ENCODE assay signal across 7 cellular contexts in the genomic region with DNA sequence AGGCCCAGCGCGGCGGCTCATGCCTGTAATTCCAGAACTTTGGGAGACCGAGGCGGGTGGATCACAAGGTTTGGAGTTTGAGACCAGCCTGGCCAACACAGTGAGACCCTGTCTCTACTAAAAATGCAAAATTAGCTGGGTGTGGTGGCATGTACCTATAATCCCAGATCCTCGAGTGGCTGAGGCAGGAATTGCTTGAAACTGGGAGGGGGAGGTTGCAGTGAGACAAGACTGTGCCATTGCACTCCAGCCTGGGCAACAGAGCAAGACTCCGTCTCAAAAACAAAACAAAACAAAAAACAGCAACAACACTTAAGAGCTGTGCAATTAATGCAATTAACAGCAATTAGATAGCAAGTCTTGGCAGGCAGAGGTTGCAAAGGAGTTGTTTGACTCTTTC. TPM values are rescaled to one million over a fixed set of nuclear protein-coding genes. Genes with fewer than 3 reads are reported as not detected.
A peak's percentile ranks its signal among the peaks of the same experiment; 100 is the strongest.
DNase-seq lines count a peak whose midpoint lies in the region; ATAC-seq, FAIRE-seq and TF ChIP-seq lines count a peak whose summit lies in the region.
"Not testable (repeated sequence)": the region's sequence is repeated elsewhere in the genome, so short reads cannot be mapped to it uniquely, and the experiment has no call there.
"Had no signal": no experiment of that assay in that cellular context is flagged by ENCODE, and none has a peak within 500 bp of the region (broad histone marks: within the 10 kb centered on the region; RNA-seq: fewer than 3 reads in every experiment).

No MANE protein-coding gene starts in this region.

- H3K36me3 Mint-ChIP-seq in activated T-cell treated with anti-CD3 and anti-CD28 coated beads, Interleukin-2, amount 50 U/mL, for 24 hours (ENCODE audit: low read depth) = peaks cover 43% of the 10 kb centered on the region

- POLR2A ChIA-PET in HEK293 (lab: Yijun Ruan, JAX) = interaction anchor here (1.6 kb wide), 1 partner anchor 29 kb away, joined by 3 read pairs; no protein-coding TSS in a partner anchor
- POLR2A ChIA-PET in GM12878 (lab: Charles Lee); HepG2 (lab: Yijun Ruan, JAX): not testable (repeated sequence)

- peak overlapping the region; percentile 30 for H3K4me2 ChIP-seq in GM12878 (ENCODE audit: control insufficient read depth, insufficient read depth)
- not testable (repeated sequence) for H3K4me2 ChIP-seq in HepG2 (ENCODE audit: low read depth, low read length)

- intact Hi-C loops in GM12878 (cut with micrococcal nuclease; ENCODE audit: unreplicated experiment); HepG2 (cut with micrococcal nuclease; ENCODE audit: unreplicated experiment): not testable (repeated sequence)
- intact Hi-C loops in psoas muscle (cut with DNase I) = loop anchor here in 1 of 2 donors (5.0 kb wide), 1 partner anchor 37 kb away; no protein-coding TSS in a partner anchor

- not testable (repeated sequence) for TF ChIP-seq EP300 in GM12878 (IDR thresholded peaks at IDR 0.05; ENCODE audit: borderline replicate concordance in 1 of 2, control insufficient read depth in 1 of 2, low read depth in 2 of 2, low read length in 2 of 2); HepG2 (IDR thresholded peaks at IDR 0.05; ENCODE audit: low read depth in 2 of 2, low read length in 2 of 2); HepG2 (CRISPR knock-in tag; IDR thresholded peaks at IDR 0.05; ENCODE audit: borderline replicate concordance)

- 98% methylated on average over 7 of the region's 7 CpGs for WGBS in GM12878 (ENCODE audit: insufficient coverage, insufficient replicate concordance, low lambda C conversion rate, missing lambda C conversion rate)
- WGBS in HepG2 (ENCODE audit: low lambda C conversion rate) = 94% methylated on average over 7 of the region's 7 CpGs
- WGBS in psoas muscle, 3 donors = 73 to 84% (median 82%) methylated on average over 7 of the region's 7 CpGs

- CTCF ChIA-PET in HEK293 (lab: Yijun Ruan, JAX) (interaction anchor here (1.4 to 1.7 kb wide), 2 partner anchors 58 to 79 kb away, joined by 5 to 7 read pairs; partner anchors contain the start of gene RHOF), GM12878 (lab: Yijun Ruan, JAX) (interaction anchor here (1.0 to 1.5 kb wide), 4 partner anchors 27 to 96 kb away, joined by 3 to 4 read pairs (median 3); no protein-coding TSS in a partner anchor)
- CTCF ChIA-PET in HepG2 (lab: Yijun Ruan, JAX; ENCODE audit: low intra/inter-chr PET ratio, low total read pairs) = not testable (repeated sequence)

- not testable (repeated sequence) for H3K9me3 Mint-ChIP-seq in activated T-cell treated with anti-CD3 and anti-CD28 coated beads, Interleukin-2, amount 50 U/mL, for 24 hours

- H3K4me1 Mint-ChIP-seq in activated T-cell treated with anti-CD3 and anti-CD28 coated beads, Interleukin-2, amount 50 U/mL, for 24 hours (ENCODE audit: low read depth) = peaks cover 31% of the 10 kb centered on the region

- not testable (repeated sequence) for H3K27me3 Mint-ChIP-seq in activated T-cell treated with anti-CD3 and anti-CD28 coated beads, Interleukin-2, amount 50 U/mL, for 24 hours

- TF ChIP-seq POLR2A in GM12878 (IDR thresholded peaks at IDR 0.05; ENCODE audit: low read depth, low read length); HepG2 (IDR thresholded peaks at IDR 0.05; ENCODE audit: insufficient read depth in 1 of 2, low read depth in 2 of 2, low read length in 2 of 2): not testable (repeated sequence)

- not testable (repeated sequence) for H2AFZ ChIP-seq in GM12878 (ENCODE audit: control insufficient read depth, low read depth, low read length); HepG2 (ENCODE audit: low read length)

- H3K27me3 ChIP-seq in GM12878 (replicated peaks in 1 of 2; ENCODE audit: control insufficient read depth in 2 of 2, insufficient read depth in 2 of 2, low read length in 1 of 2); HepG2 (ENCODE audit: control insufficient read depth in 1 of 2, insufficient read depth in 2 of 2, low read length in 2 of 2); psoas muscle (ENCODE audit: insufficient read depth in 3 of 3, low read length in 2 of 3): not testable (repeated sequence)

- BruUV-seq in GM12878 (replicated peaks; lab: Mats Ljungman, UMichigan); HepG2 (replicated peaks; lab: Mats Ljungman, UMichigan): not testable (repeated sequence)

- H3K79me2 ChIP-seq in GM12878 (ENCODE audit: control insufficient read depth, insufficient read depth, low read length) = peaks cover 14% of the 10 kb centered on the region
- peaks cover 20% of the 10 kb centered on the region for H3K79me2 ChIP-seq in HepG2 (ENCODE audit: insufficient read depth, low read length)

- not testable (repeated sequence) for H3K36me3 ChIP-seq in HEK293 (ENCODE audit: control insufficient read depth in 2 of 2, insufficient read depth in 1 of 2, low read length in 2 of 2); GM12878 (ENCODE audit: control insufficient read depth in 2 of 2, insufficient read depth in 2 of 2, low read length in 1 of 2); HepG2 (replicated peaks in 1 of 2; ENCODE audit: control insufficient read depth in 1 of 2, insufficient read depth in 2 of 2, low read length in 2 of 2); psoas muscle (ENCODE audit: insufficient read depth in 1 of 2, low read depth in 1 of 2)

- not testable (repeated sequence) for FAIRE-seq in GM12878 (lab: Jason Lieb, UNC); HepG2 (lab: Jason Lieb, UNC)

- not testable (repeated sequence) for H3K4me3 ChIP-seq in HEK293 (ENCODE audit: low read depth, low read length); GM12878; HepG2 (replicated peaks in 1 of 3; ENCODE audit: insufficient read depth in 1 of 3, low read depth in 2 of 3, low read length in 3 of 3); psoas muscle

- peak overlapping the region; percentile 34 for H3K27ac Mint-ChIP-seq in activated T-cell treated with anti-CD3 and anti-CD28 coated beads, Interleukin-2, amount 50 U/mL, for 24 hours

- H3K27ac ChIP-seq in HEK293 (ENCODE audit: extremely low read depth, low read depth, low read length); GM12878 (ENCODE audit: control insufficient read depth, insufficient read depth); HepG2 (ENCODE audit: extremely low read length, insufficient read depth, low read length): not testable (repeated sequence)
- H3K27ac ChIP-seq in psoas muscle = peak overlapping the region; percentile 94

- TF ChIP-seq RAD21 in GM12878 (IDR thresholded peaks at IDR 0.05; ENCODE audit: insufficient read depth, low read depth, low read length); HepG2 (CRISPR knock-in tag; IDR thresholded peaks at IDR 0.05): not testable (repeated sequence)

- H4K20me1 ChIP-seq in GM12878 (ENCODE audit: control insufficient read depth, insufficient read depth); HepG2 (ENCODE audit: insufficient read depth, low read length): not testable (repeated sequence)

- ATAC-seq in GM12878, HepG2, psoas muscle: not testable (repeated sequence)

- not testable (repeated sequence) for H3K9me3 ChIP-seq in HEK293 (ENCODE audit: control insufficient read depth, insufficient read depth, low read depth, low read length); GM12878 (replicated peaks; ENCODE audit: control insufficient read depth, insufficient read depth, low read length); HepG2 (ENCODE audit: low read length); psoas muscle

- RAD21 ChIA-PET in GM12878 (lab: Charles Lee; ENCODE audit: unreplicated experiment) = interaction anchor here (1.4 kb wide), 1 partner anchor 79 kb away, joined by 5 read pairs; no protein-coding TSS in a partner anchor

- H3K4me3 Mint-ChIP-seq in activated T-cell treated with anti-CD3 and anti-CD28 coated beads, Interleukin-2, amount 50 U/mL, for 24 hours = not testable (repeated sequence)

- in situ Hi-C loops in GM12878 (cut with MboI); HepG2 (cut with HindIII; ENCODE audit: extremely low pct_ligation_motif_present, low pct_unique_long_range_greater_than_20kb): not testable (repeated sequence)

- TF ChIP-seq CTCF in HEK293 (tag by site-specific recombination; IDR thresholded peaks at IDR 0.05); GM12878 (IDR thresholded peaks at IDR 0.05 in 2 of 3, conservative IDR thresholded peaks at IDR 0.05 in 1 of 3; ENCODE audit: control insufficient read depth in 2 of 3, extremely low read depth in 1 of 3, insufficient read depth in 1 of 3, low read depth in 3 of 3, low read length in 3 of 3); HepG2 (CRISPR knock-in tag; IDR thresholded peaks at IDR 0.05); psoas muscle (IDR thresholded peaks at IDR 0.05): not testable (repeated sequence)

- H3K4me1 ChIP-seq in HEK293 (ENCODE audit: control insufficient read depth, insufficient read depth, low read length); GM12878 (ENCODE audit: control insufficient read depth, insufficient read depth, low read length): not testable (repeated sequence)
- H3K4me1 ChIP-seq in HepG2 (ENCODE audit: insufficient read depth, low read length) (peaks cover 57% of the 10 kb centered on the region), psoas muscle (peaks cover 38% of the 10 kb centered on the region)

- SMC1A ChIA-PET in GM12878 (lab: Charles Lee; ENCODE audit: uncharacterized antibody, unreplicated experiment) = not testable (repeated sequence)

- H3K9ac ChIP-seq in GM12878 (ENCODE audit: control insufficient read depth, insufficient read depth, low read length); HepG2 (ENCODE audit: insufficient read depth, low read depth, low read length): not testable (repeated sequence)

- peak; percentile 13 for DNase-seq in NCI-H69 (lab: John Stamatoyannopoulos, UW)
- not testable (repeated sequence) for DNase-seq in activated T-cell treated with anti-CD3 and anti-CD28 coated beads, Interleukin-2, amount 50 U/mL, for 24 hours; GM12878 (ENCODE audit: low read depth, low spot score); HepG2 (ENCODE audit: low spot score); psoas muscle

RNA-seq across cellular contexts. Expression of gene TMEM120B, which starts 2.5 kb away (rescaled TPM):
- 27.9 and 29.7 TPM in 2 replicates for total RNA-seq in GM12878 (2013; cell fraction: nucleolus; rRNA removed)
- total RNA-seq in GM12878 (2014; rRNA removed) (5.8 and 6.1 TPM in 2 replicates), GM12878 (2014; rRNA removed; fragmentation: Illumina TruSeq; extraction: Trizol) (3.8 and 4.0 TPM in 2 replicates), GM12878 (2021) (9.3 and 10.4 TPM in 2 replicates), HepG2 (2016; rRNA removed; fragmentation: Illumina TruSeq; extraction: Trizol) (3.8 and 7.1 TPM in 2 replicates), psoas muscle (10 to 100 TPM; 11.4 to 21.2 (median 15.5) TPM)
- polyA plus RNA-seq in GM12878 (2011; ENCODE audit: low read depth) = 3.4 TPM
- polyA plus RNA-seq in GM12878 (2011; rRNA removed) (4.1 and 6.6 TPM in 2 replicates), GM12878 (2014; fragmentation: Illumina TruSeq; extraction: Trizol) (3.8 and 4.2 TPM in 2 replicates), GM12878 (2014; fragmentation: Nextera tagmentation; extraction: Ambion mirVana) (10 to 100 TPM; 11.3 to 26.2 TPM), GM12878 (2014; rRNA removed) (11.4 and 13.7 TPM in 2 replicates), GM12878 (2016; fragmentation: Nextera tagmentation; extraction: Ambion mirVana) (10 to 100 TPM in 1 of 2 experiments, 1 to 10 TPM in 1; 8.3 to 10.1 TPM), HepG2 (2011; rRNA removed) (12.9 and 14.3 TPM in 2 replicates), psoas muscle (10 to 100 TPM; 11.0 to 29.7 (median 12.7) TPM)
- polyA plus RNA-seq in GM12878 (2011; cell fraction: cytosol; rRNA removed) = 4.9 and 9.7 TPM in 2 replicates
- polyA plus RNA-seq in GM12878 (2011; cell fraction: nucleus; rRNA removed) = 38.4 and 42.1 TPM in 2 replicates
- polyA plus RNA-seq in GM12878 (2012) = 6.3 and 6.8 TPM in 2 replicates
- 9.6 and 10.8 TPM in 2 replicates for polyA minus RNA-seq in GM12878 (2011; rRNA and poly(A)+ RNA removed)
- polyA minus RNA-seq in GM12878 (2011; cell fraction: cytosol; rRNA and poly(A)+ RNA removed) = 3.2 and 4.3 TPM in 2 replicates
- 5.4 and 9.6 TPM in 2 replicates for polyA minus RNA-seq in GM12878 (2011; cell fraction: nucleus; rRNA and poly(A)+ RNA removed)
- 4.1 and 4.4 TPM in 2 replicates for total RNA-seq in HepG2 (2016; cell fraction: cytosol; rRNA removed; fragmentation: Illumina TruSeq; extraction: Trizol; ENCODE audit: low read depth)
- total RNA-seq in HepG2 (2016; cell fraction: insoluble cytoplasmic fraction; rRNA removed; fragmentation: Illumina TruSeq; extraction: Trizol) = 2.9 and 6.5 TPM in 2 replicates
- total RNA-seq in HepG2 (2016; cell fraction: membrane; rRNA removed; fragmentation: Illumina TruSeq; extraction: Trizol) = 5.8 and 6.5 TPM in 2 replicates
- total RNA-seq in HepG2 (2016; cell fraction: nucleus; rRNA removed; fragmentation: Illumina TruSeq; extraction: Trizol) = 7.0 and 7.1 TPM in 2 replicates
- 6.4 and 7.2 TPM in 2 replicates for polyA plus RNA-seq in HepG2 (2011; cell fraction: cytosol; rRNA removed)
- 31.6 and 33.2 TPM in 2 replicates for polyA plus RNA-seq in HepG2 (2011; cell fraction: nucleus; rRNA removed)
- polyA plus RNA-seq in HepG2 (2012) = 5.8 and 5.9 TPM in 2 replicates
- 5.1 and 6.6 TPM in 2 replicates for polyA plus RNA-seq in HepG2 (2016; cell fraction: cytosol; fragmentation: Illumina TruSeq; extraction: Trizol; ENCODE audit: low read depth)
- polyA plus RNA-seq in HepG2 (2016; cell fraction: insoluble cytoplasmic fraction; fragmentation: Illumina TruSeq; extraction: Trizol; ENCODE audit: low read depth) = 4.7 and 5.1 TPM in 2 replicates
- 6.2 and 7.5 TPM in 2 replicates for polyA plus RNA-seq in HepG2 (2016; cell fraction: membrane; fragmentation: Illumina TruSeq; extraction: Trizol; ENCODE audit: low read depth)
- polyA plus RNA-seq in HepG2 (2016; cell fraction: nucleus; fragmentation: Illumina TruSeq; extraction: Trizol; ENCODE audit: insufficient read depth, low read depth) = 20.3 and 25.3 TPM in 2 replicates
- polyA minus RNA-seq in HepG2 (2011; rRNA and poly(A)+ RNA removed; ENCODE audit: low replicate concordance) = 26.4 and 34.9 TPM in 2 replicates
- polyA minus RNA-seq in HepG2 (2011; cell fraction: cytosol; rRNA and poly(A)+ RNA removed) = 8.7 and 9.2 TPM in 2 replicates
- 9.5 and 9.8 TPM in 2 replicates for polyA minus RNA-seq in HepG2 (2011; cell fraction: nucleus; rRNA and poly(A)+ RNA removed)

RNA-seq across cellular contexts. Expression of gene MORN3, which starts 45.6 kb away (rescaled TPM):
- total RNA-seq in GM12878 (2013; cell fraction: nucleolus; rRNA removed) = not detected in 2 replicates
- total RNA-seq in GM12878 (2014; rRNA removed) (0.11 and 0.17 TPM in 2 replicates), GM12878 (2014; rRNA removed; fragmentation: Illumina TruSeq; extraction: Trizol) (0.13 and 0.28 TPM in 2 replicates), GM12878 (2021) (0.15 and 0.19 TPM in 2 replicates), HepG2 (2016; rRNA removed; fragmentation: Illumina TruSeq; extraction: Trizol) (2.0 TPM in 2 replicates), psoas muscle (not detected)
- polyA plus RNA-seq in GM12878 (2011; ENCODE audit: low read depth) = 0.21 TPM
- polyA plus RNA-seq in GM12878 (2011; rRNA removed) (0.34 and 0.37 TPM in 2 replicates), GM12878 (2014; fragmentation: Illumina TruSeq; extraction: Trizol) (0.11 and 0.18 TPM in 2 replicates), GM12878 (2014; fragmentation: Nextera tagmentation; extraction: Ambion mirVana) (under 1 TPM; 0.24 to 0.31 TPM), GM12878 (2014; rRNA removed) (0.08 and 0.11 TPM in 2 replicates), GM12878 (2016; fragmentation: Nextera tagmentation; extraction: Ambion mirVana) (under 1 TPM; 0.14 to 0.16 TPM), HepG2 (2011; rRNA removed) (0.98 and 1.1 TPM in 2 replicates), psoas muscle (under 1 TPM in 2 of 3 donors, not detected in 1; under 0.01 to 0.12 TPM)
- 0.16 and 0.18 TPM in 2 replicates for polyA plus RNA-seq in GM12878 (2011; cell fraction: cytosol; rRNA removed)
- polyA plus RNA-seq in GM12878 (2011; cell fraction: nucleus; rRNA removed) = 0.07 and 0.10 TPM in 2 replicates
- 0.27 and 0.34 TPM in 2 replicates for polyA plus RNA-seq in GM12878 (2012)
- polyA minus RNA-seq in GM12878 (2011; rRNA and poly(A)+ RNA removed) = not detected in 2 replicates
- not detected in 2 replicates for polyA minus RNA-seq in GM12878 (2011; cell fraction: cytosol; rRNA and poly(A)+ RNA removed)
- not detected in 2 replicates for polyA minus RNA-seq in GM12878 (2011; cell fraction: nucleus; rRNA and poly(A)+ RNA removed)
- 0.53 and 2.6 TPM in 2 replicates for total RNA-seq in HepG2 (2016; cell fraction: cytosol; rRNA removed; fragmentation: Illumina TruSeq; extraction: Trizol; ENCODE audit: low read depth)
- 1.5 and 2.6 TPM in 2 replicates for total RNA-seq in HepG2 (2016; cell fraction: insoluble cytoplasmic fraction; rRNA removed; fragmentation: Illumina TruSeq; extraction: Trizol)
- 2.0 and 2.4 TPM in 2 replicates for total RNA-seq in HepG2 (2016; cell fraction: membrane; rRNA removed; fragmentation: Illumina TruSeq; extraction: Trizol)
- 0.62 and 0.97 TPM in 2 replicates for total RNA-seq in HepG2 (2016; cell fraction: nucleus; rRNA removed; fragmentation: Illumina TruSeq; extraction: Trizol)
- polyA plus RNA-seq in HepG2 (2011; cell fraction: cytosol; rRNA removed) = 0.86 and 0.90 TPM in 2 replicates
- polyA plus RNA-seq in HepG2 (2011; cell fraction: nucleus; rRNA removed) = 0.35 and 0.48 TPM in 2 replicates
- 0.55 and 0.58 TPM in 2 replicates for polyA plus RNA-seq in HepG2 (2012)
- polyA plus RNA-seq in HepG2 (2016; cell fraction: cytosol; fragmentation: Illumina TruSeq; extraction: Trizol; ENCODE audit: low read depth) = 2.2 and 2.6 TPM in 2 replicates
- 1.3 and 1.8 TPM in 2 replicates for polyA plus RNA-seq in HepG2 (2016; cell fraction: insoluble cytoplasmic fraction; fragmentation: Illumina TruSeq; extraction: Trizol; ENCODE audit: low read depth)
- polyA plus RNA-seq in HepG2 (2016; cell fraction: membrane; fragmentation: Illumina TruSeq; extraction: Trizol; ENCODE audit: low read depth) = 1.6 TPM in 2 replicates
- 0.93 and 1.2 TPM in 2 replicates for polyA plus RNA-seq in HepG2 (2016; cell fraction: nucleus; fragmentation: Illumina TruSeq; extraction: Trizol; ENCODE audit: insufficient read depth, low read depth)
- 0.44 TPM in 1 of 2 replicates, not detected in the other for polyA minus RNA-seq in HepG2 (2011; rRNA and poly(A)+ RNA removed; ENCODE audit: low replicate concordance)
- polyA minus RNA-seq in HepG2 (2011; cell fraction: cytosol; rRNA and poly(A)+ RNA removed) = 0.18 TPM in 1 of 2 replicates, not detected in the other
- 0.13 and 0.75 TPM in 2 replicates for polyA minus RNA-seq in HepG2 (2011; cell fraction: nucleus; rRNA and poly(A)+ RNA removed)
- polyA plus RNA-seq: CD14-positive monocyte had no signal
